ENCODE assay signal across 26 cellular contexts in the genomic region with DNA sequence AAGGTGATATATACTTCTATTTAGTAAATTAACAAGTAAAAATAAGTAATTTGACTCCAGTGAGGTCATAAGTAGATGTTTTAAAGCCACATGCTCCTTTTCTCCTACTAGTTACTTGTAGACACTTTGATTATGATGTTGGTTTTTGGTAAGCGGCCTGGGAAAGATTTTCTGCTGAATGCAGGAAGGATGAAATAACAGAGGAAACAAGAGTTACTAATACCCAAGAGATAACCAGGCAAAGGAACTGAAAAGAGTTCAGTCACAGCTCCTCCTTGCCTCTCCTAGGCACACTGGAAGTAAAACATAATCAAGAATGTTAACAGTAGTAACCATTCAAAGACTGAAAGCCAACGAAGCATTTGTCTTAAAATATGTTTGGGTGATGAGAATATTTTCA.
"Had no signal": no experiment of that assay in that cellular context is flagged by ENCODE, and none has a peak within 500 bp of the region (broad histone marks: within the 10 kb centered on the region; RNA-seq: fewer than 3 reads in every experiment).

No MANE protein-coding gene starts in this region.

- H3K9me3 Mint-ChIP-seq: activated CD8-positive, alpha-beta T cell treated with anti-CD3 and anti-CD28 coated beads for 36 hours; activated T-helper 17 cell treated with anti-CD3 and anti-CD28 coated beads, Interleukin-2, amount 50 U/mL, for 72 hours; natural killer cell treated with Interleukin-12 subunit alpha and Interleukin-12 subunit beta and Interleukin-15 and Interleukin-18, amount 100 ng/mL, for 72 hours; type B pancreatic cell had no signal

- ATAC-seq: activated CD4-positive, CD25-positive, alpha-beta regulatory T cell treated with anti-CD3 and anti-CD28 coated beads, Interleukin-2, amount 50 U/mL, for 24 hours; activated CD8-positive, alpha-beta T cell treated with anti-CD3 and anti-CD28 coated beads for 36 hours; activated T-helper 17 cell treated with anti-CD3 and anti-CD28 coated beads, Interleukin-2, amount 50 U/mL, for 72 hours; natural killer cell treated with Interleukin-12 subunit alpha and Interleukin-12 subunit beta and Interleukin-15 and Interleukin-18, amount 100 ng/mL, for 72 hours; right cardiac atrium; T-helper 17 cell had no signal

- H3K27me3 Mint-ChIP-seq: activated CD4-positive, alpha-beta T cell treated with anti-CD3 and anti-CD28 coated beads, Interleukin-2, amount 10 ng/mL, durations not matched to agents 24 days and 14 days; activated CD8-positive, alpha-beta T cell treated with anti-CD3 and anti-CD28 coated beads for 36 hours; activated naive CD8-positive, alpha-beta T cell; activated T-helper 17 cell treated with anti-CD3 and anti-CD28 coated beads, Interleukin-2, amount 50 U/mL, for 72 hours; dendritic cell treated with granulocyte-macrophage colony-stimulating factor and Interleukin-4, amounts not matched to agents 40 ng/mL and 50 ng/mL, for 4 days; natural killer cell treated with Interleukin-12 subunit alpha and Interleukin-12 subunit beta and Interleukin-15 and Interleukin-18, amount 100 ng/mL, for 72 hours; T-helper 17 cell; type B pancreatic cell had no signal

- H3K27ac ChIP-seq: adrenal gland, ascending aorta, left ventricle myocardium inferior, parathyroid adenoma, thoracic aorta, vagina had no signal

- H3K4me1 ChIP-seq: adrenal gland, ascending aorta, left ventricle myocardium inferior, parathyroid adenoma, vagina had no signal

- H3K9ac ChIP-seq: parathyroid adenoma had no signal

- H3K4me3 Mint-ChIP-seq: activated CD4-positive, alpha-beta T cell treated with anti-CD3 and anti-CD28 coated beads, Interleukin-2, amount 10 ng/mL, durations not matched to agents 24 days and 14 days; activated CD8-positive, alpha-beta T cell treated with anti-CD3 and anti-CD28 coated beads for 36 hours; activated naive CD8-positive, alpha-beta T cell; activated T-helper 17 cell treated with anti-CD3 and anti-CD28 coated beads, Interleukin-2, amount 50 U/mL, for 72 hours; dendritic cell treated with granulocyte-macrophage colony-stimulating factor and Interleukin-4, amounts not matched to agents 40 ng/mL and 50 ng/mL, for 4 days; natural killer cell treated with Interleukin-12 subunit alpha and Interleukin-12 subunit beta and Interleukin-15 and Interleukin-18, amount 100 ng/mL, for 72 hours; T-helper 17 cell; type B pancreatic cell had no signal

- FAIRE-seq: bronchial epithelial cell had no signal

- H3K27ac Mint-ChIP-seq: activated CD4-positive, alpha-beta T cell treated with anti-CD3 and anti-CD28 coated beads, Interleukin-2, amount 10 ng/mL, durations not matched to agents 24 days and 14 days; activated CD8-positive, alpha-beta T cell treated with anti-CD3 and anti-CD28 coated beads for 36 hours; activated naive CD8-positive, alpha-beta T cell; activated T-helper 17 cell treated with anti-CD3 and anti-CD28 coated beads, Interleukin-2, amount 50 U/mL, for 72 hours; dendritic cell treated with granulocyte-macrophage colony-stimulating factor and Interleukin-4, amounts not matched to agents 40 ng/mL and 50 ng/mL, for 4 days; natural killer cell treated with Interleukin-12 subunit alpha and Interleukin-12 subunit beta and Interleukin-15 and Interleukin-18, amount 100 ng/mL, for 72 hours; type B pancreatic cell had no signal

- H2AFZ ChIP-seq: parathyroid adenoma had no signal

- H3K4me3 ChIP-seq: adrenal gland, ascending aorta, left ventricle myocardium inferior, thoracic aorta, vagina had no signal

- H3K4me1 Mint-ChIP-seq: activated CD4-positive, alpha-beta T cell treated with anti-CD3 and anti-CD28 coated beads, Interleukin-2, amount 10 ng/mL, durations not matched to agents 24 days and 14 days; T-helper 17 cell had no signal

- H3K36me3 Mint-ChIP-seq: natural killer cell treated with Interleukin-12 subunit alpha and Interleukin-12 subunit beta and Interleukin-15 and Interleukin-18, amount 100 ng/mL, for 72 hours had no signal

- H3K79me2 ChIP-seq: parathyroid adenoma had no signal

- H3K36me3 ChIP-seq: adrenal gland, ascending aorta, left ventricle myocardium inferior, thoracic aorta, vagina had no signal

- H3K27me3 ChIP-seq: adrenal gland, ascending aorta, vagina had no signal

- H3K9me3 ChIP-seq: adrenal gland, ascending aorta, left ventricle myocardium inferior, thoracic aorta, vagina had no signal

- DNase-seq: activated CD4-positive, alpha-beta T cell treated with anti-CD3 and anti-CD28 coated beads, Interleukin-2, amount 10 ng/mL, durations not matched to agents 24 days and 14 days; activated CD8-positive, alpha-beta T cell treated with anti-CD3 and anti-CD28 coated beads for 36 hours; activated naive CD4-positive, alpha-beta T cell; activated T-cell treated with anti-CD3 and anti-CD28 coated beads, Interleukin-2, amount 50 U/mL, for 1 hour; adrenal gland; effector CD4-positive, alpha-beta T cell; foreskin melanocyte; hippocampal formation; left ventricle myocardium inferior; mammary epithelial cell; midbrain; right cardiac atrium; stimulated activated CD4-positive, alpha-beta T cell treated with anti-CD3 and anti-CD28 coated beads, Interleukin-12 subunit alpha, Interleukin-12 subunit beta, amount 100 ng/mL, for 4 hours; SW 1271; T-helper 17 cell had no signal
